In genomic region chr3:27392950-27393679, GRCh38 we compare ENCODE assay signal across 11 cellular contexts. TPM values are rescaled to one million over a fixed set of nuclear protein-coding genes. Genes with fewer than 3 reads are reported as not detected.
DNase-seq lines count a peak whose midpoint lies in the region; ATAC-seq, FAIRE-seq and TF ChIP-seq lines count a peak whose summit lies in the region.
"Had no signal": no experiment of that assay in that cellular context is flagged by ENCODE, and none has a peak within 500 bp of the region (broad histone marks: within the 10 kb centered on the region; RNA-seq: fewer than 3 reads in every experiment).

No MANE protein-coding gene starts in this region.

- H3K36me3 ChIP-seq in Caco-2 (ENCODE audit: control insufficient read depth, insufficient read depth, low read length) = no peaks in the 10 kb centered on the region
- no peaks in the 10 kb centered on the region for H3K36me3 ChIP-seq in pancreas

- no peak overlapping the region for H3K27ac ChIP-seq in pancreas

- POLR2A ChIA-PET in Caco-2 (lab: Charles Lee) = no interaction called here

- H3K4me3 ChIP-seq in Caco-2 (ENCODE audit: low read depth, low read length) (no peak overlapping the region), pancreas (no peak overlapping the region)

- H3K4me1 Mint-ChIP-seq in T-helper 17 cell (peaks cover 5% of the 10 kb centered on the region), Caco-2 (ENCODE audit: low read depth, unreplicated experiment) (no peaks in the 10 kb centered on the region)
- H3K4me1 Mint-ChIP-seq: neural crest cell had no signal

- CTCF ChIA-PET in Caco-2 (lab: Charles Lee) = no interaction called here

- BruUV-seq in Caco-2 (replicated peaks; lab: Mats Ljungman, UMichigan) = no TSS peak

- intact Hi-C loops in Caco-2 (cut with micrococcal nuclease; ENCODE audit: unreplicated experiment) (no loop called here), pancreas (cut with DNase I) (no loop called here)

- peaks cover 5% of the 10 kb centered on the region for H3K36me3 Mint-ChIP-seq in T-helper 17 cell (ENCODE audit: low read depth)
- peaks cover 23% of the 10 kb centered on the region for H3K36me3 Mint-ChIP-seq in Caco-2 (ENCODE audit: insufficient read depth, unreplicated experiment)

- H3K27me3 ChIP-seq in Caco-2 (replicated peaks; ENCODE audit: control insufficient read depth, insufficient read depth, low read length) = no peaks in the 10 kb centered on the region
- no peaks in the 10 kb centered on the region for H3K27me3 ChIP-seq in pancreas

- H3K27ac Mint-ChIP-seq in T-helper 17 cell (peak overlapping the region; percentile 60), Caco-2 (ENCODE audit: unreplicated experiment) (no peak overlapping the region)

- TF ChIP-seq CTCF in Caco-2 (IDR thresholded peaks at IDR 0.05; ENCODE audit: insufficient read depth in 1 of 2, low read depth in 1 of 2, low read length in 1 of 2, severe bottlenecking in 1 of 2, unreplicated experiment in 1 of 2) (no peak), pancreas (IDR thresholded peaks at IDR 0.05) (no peak)

- no peaks in the 10 kb centered on the region for H3K27me3 Mint-ChIP-seq in T-helper 17 cell
- H3K27me3 Mint-ChIP-seq in Caco-2 (ENCODE audit: insufficient read depth, unreplicated experiment) = no peaks in the 10 kb centered on the region

- H3K4me1 ChIP-seq in Caco-2 (no peaks in the 10 kb centered on the region), pancreas (no peaks in the 10 kb centered on the region)

- no peak overlapping the region for H3K4me3 Mint-ChIP-seq in T-helper 17 cell
- H3K4me3 Mint-ChIP-seq in Caco-2 (ENCODE audit: unreplicated experiment) = no peak overlapping the region
- H3K4me3 Mint-ChIP-seq: neural crest cell had no signal

- DNase-seq in T-helper 17 cell (no peak), Caco-2 (no peak), frontal cortex (ENCODE audit: low spot score in 2 of 2) (no peak), pancreas (no peak), NCI-H748 treated with DMSO at 0.1 percent for 48 hours (lab: John Stamatoyannopoulos, UW) (no peak)
- DNase-seq: NCI-H2081 had no signal

- no peaks in the 10 kb centered on the region for H3K9me3 Mint-ChIP-seq in Caco-2 (ENCODE audit: unreplicated experiment)
- H3K9me3 Mint-ChIP-seq: neural crest cell had no signal

- 57 to 58% methylated on average over 3 of the region's 3 CpGs for WGBS in pancreas, 2 donors

- FAIRE-seq in frontal cortex (lab: Jason Lieb, UNC) (no peak), pancreas (lab: Jason Lieb, UNC) (no peak)
- FAIRE-seq: urothelium cell line had no signal

- ATAC-seq in GM18511 (IDR thresholded peaks at IDR 0.05; ENCODE audit: unreplicated experiment) = peak; percentile 78
- peak; percentile 82 for ATAC-seq in GM21381 (IDR thresholded peaks at IDR 0.05; ENCODE audit: unreplicated experiment)
- ATAC-seq in HG02938 (IDR thresholded peaks at IDR 0.05; ENCODE audit: unreplicated experiment) = peak; percentile 95
- no peak for ATAC-seq in T-helper 17 cell
- no peak for ATAC-seq in pancreas

- no peaks in the 10 kb centered on the region for H3K9me3 ChIP-seq in T-helper 17 cell (ENCODE audit: control insufficient read depth, low read length, poor library complexity, severe bottlenecking)
- no peaks in the 10 kb centered on the region for H3K9me3 ChIP-seq in Caco-2
- no peaks in the 10 kb centered on the region for H3K9me3 ChIP-seq in pancreas

RNA-seq across cellular contexts. Expression of gene NEK10, which starts 23.9 kb away (rescaled TPM):
- total RNA-seq in T-helper 17 cell = 1 to 10 TPM; 1.7 to 2.3 TPM
- total RNA-seq in Caco-2 (2022) = 0.30 and 0.39 TPM in 2 replicates
- total RNA-seq in frontal cortex = 28.1 TPM
- under 1 TPM; 0.24 to 0.90 (median 0.37) TPM for total RNA-seq in pancreas
- polyA plus RNA-seq in pancreas = under 1 TPM; 0.30 to 0.42 TPM

Comparison
In these comparisons a context has a peak if more than half of its experiments do, and no peak if none do; other contexts are left out.
1. ATAC-seq: peak in GM18511 (single experiment), GM21381 (single experiment) and HG02938 (single experiment); none in T-helper 17 cell (single experiment) and pancreas (0 of 4).